11 cellular contexts compared by ENCODE assay signal in the genomic region with DNA sequence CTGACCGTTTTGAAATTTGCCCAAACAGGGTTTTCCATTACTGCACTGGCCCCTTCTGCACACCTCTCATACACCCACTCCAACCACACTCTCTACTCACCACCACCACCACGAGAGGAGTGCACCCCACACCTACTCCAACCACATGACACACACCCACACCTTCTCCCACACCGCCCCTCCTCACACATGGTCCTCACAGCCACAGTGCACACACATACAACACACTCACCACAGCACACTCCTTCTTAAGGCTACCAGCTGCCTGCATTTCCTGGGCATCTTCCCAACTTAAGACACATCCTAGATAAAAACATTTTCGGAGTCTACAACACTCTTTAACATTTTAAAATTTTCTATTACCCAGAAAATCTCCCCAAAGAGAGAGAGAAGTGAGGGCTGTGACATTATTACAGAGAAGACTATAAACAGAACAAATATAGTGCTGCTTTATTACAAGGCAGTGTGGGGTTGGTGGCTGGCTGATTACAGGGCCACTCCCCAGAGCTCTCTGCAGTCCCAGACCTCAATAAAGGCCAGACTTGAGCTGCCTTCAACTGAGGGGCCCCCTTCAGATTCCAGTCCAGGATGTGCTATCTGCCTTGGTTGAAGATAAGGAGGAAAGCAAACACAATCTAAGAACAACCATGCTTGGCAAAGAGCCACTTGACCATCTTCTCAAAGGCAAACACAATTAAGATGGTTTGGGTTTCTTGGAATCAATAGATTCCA. TPM values are rescaled to one million over a fixed set of nuclear protein-coding genes. Genes with fewer than 3 reads are reported as not detected.
DNase-seq lines count a peak whose midpoint lies in the region; ATAC-seq, FAIRE-seq and TF ChIP-seq lines count a peak whose summit lies in the region.
"Had no signal": no experiment of that assay in that cellular context is flagged by ENCODE, and none has a peak within 500 bp of the region (broad histone marks: within the 10 kb centered on the region; RNA-seq: fewer than 3 reads in every experiment).

No MANE protein-coding gene starts in this region.

- intact Hi-C loops in MCF 10A (cut with micrococcal nuclease) (loop anchor here (2.0 kb wide), 2 partner anchors 18 to 66 kb away; no protein-coding TSS in a partner anchor), breast epithelium (cut with DNase I; ENCODE audit: low total_unique reads) (no loop called here), kidney (cut with DNase I) (no loop called here)

- H3K9me3 Mint-ChIP-seq in MCF 10A (ENCODE audit: unreplicated experiment) = no peaks in the 10 kb centered on the region
- no peaks in the 10 kb centered on the region for H3K9me3 Mint-ChIP-seq in activated CD8-positive, alpha-beta T cell treated with anti-CD3 and anti-CD28 coated beads, Interleukin-2, amount 10 ng/mL, durations not matched to agents 7 days and 5 days (ENCODE audit: insufficient read depth)
- H3K9me3 Mint-ChIP-seq in stimulated activated naive CD8-positive, alpha-beta T cell treated with anti-CD3 and anti-CD28 coated beads, Interleukin-15, amount 100 ng/mL, for 72 hours = no peaks in the 10 kb centered on the region
- H3K9me3 Mint-ChIP-seq: IgD-negative memory B cell had no signal

- H3K27me3 ChIP-seq in breast epithelium = no peaks in the 10 kb centered on the region

- H3K27me3 Mint-ChIP-seq in MCF 10A (ENCODE audit: insufficient read depth, unreplicated experiment) = no peaks in the 10 kb centered on the region
- no peaks in the 10 kb centered on the region for H3K27me3 Mint-ChIP-seq in activated CD8-positive, alpha-beta T cell treated with anti-CD3 and anti-CD28 coated beads, Interleukin-2, amount 10 ng/mL, durations not matched to agents 7 days and 5 days (ENCODE audit: low read depth)
- H3K27me3 Mint-ChIP-seq in stimulated activated naive CD8-positive, alpha-beta T cell treated with anti-CD3 and anti-CD28 coated beads, Interleukin-15, amount 100 ng/mL, for 72 hours = no peaks in the 10 kb centered on the region
- H3K27me3 Mint-ChIP-seq: IgD-negative memory B cell had no signal

- no peak for TF ChIP-seq POLR2A in breast epithelium (IDR thresholded peaks at IDR 0.05)

- H3K9ac ChIP-seq in kidney (ENCODE audit: low read length in 2 of 2) = no peak overlapping the region

- TF ChIP-seq CTCF in MCF 10A (IDR thresholded peaks at IDR 0.05; ENCODE audit: unreplicated experiment) = no peak
- no peak for TF ChIP-seq CTCF in breast epithelium (IDR thresholded peaks at IDR 0.05)
- TF ChIP-seq CTCF in kidney (IDR thresholded peaks at IDR 0.05; ENCODE audit: borderline replicate concordance, extremely low read depth, insufficient read depth) = no peak
- TF ChIP-seq CTCF in coronary artery (IDR thresholded peaks at IDR 0.05) = no peak

- no peak overlapping the region for H3K4me3 ChIP-seq in breast epithelium
- H3K4me3 ChIP-seq in kidney (ENCODE audit: low read length in 2 of 2) = peak overlapping the region; percentile 32 to 40
- no peak overlapping the region for H3K4me3 ChIP-seq in coronary artery

- peak overlapping the region in 1 of 2 donors; percentile 8 for H3K27ac ChIP-seq in breast epithelium
- peak overlapping the region; percentile 65 to 76 for H3K27ac ChIP-seq in kidney (ENCODE audit: low read depth in 2 of 2, low read length in 2 of 2)
- H3K27ac ChIP-seq in coronary artery = peak overlapping the region in 1 of 2 donors; percentile 59

- H3K36me3 ChIP-seq in breast epithelium = no peaks in the 10 kb centered on the region
- H3K36me3 ChIP-seq in kidney (ENCODE audit: control insufficient read depth in 1 of 2, insufficient read depth in 2 of 2, low read length in 2 of 2) = no peaks in the 10 kb centered on the region

- no peaks in the 10 kb centered on the region for H3K9me3 ChIP-seq in breast epithelium
- no peaks in the 10 kb centered on the region for H3K9me3 ChIP-seq in kidney (ENCODE audit: control insufficient read depth in 1 of 2, low read length in 2 of 2)

- POLR2A ChIA-PET in MCF 10A (lab: Yijun Ruan, JAX) = no interaction called here
- POLR2A ChIA-PET in activated CD8-positive, alpha-beta T cell treated with anti-CD3 and anti-CD28 coated beads, Interleukin-2, amount 10 ng/mL, durations not matched to agents 7 days and 5 days (lab: Charles Lee) = no interaction called here

- peaks cover 43% of the 10 kb centered on the region for H3K4me1 Mint-ChIP-seq in MCF 10A (ENCODE audit: insufficient read depth, unreplicated experiment)
- H3K4me1 Mint-ChIP-seq in activated CD8-positive, alpha-beta T cell treated with anti-CD3 and anti-CD28 coated beads, Interleukin-2, amount 10 ng/mL, durations not matched to agents 7 days and 5 days (ENCODE audit: low read depth) = peaks cover 19% of the 10 kb centered on the region
- peaks cover 26% of the 10 kb centered on the region for H3K4me1 Mint-ChIP-seq in stimulated activated naive CD8-positive, alpha-beta T cell treated with anti-CD3 and anti-CD28 coated beads, Interleukin-15, amount 100 ng/mL, for 72 hours

- BruUV-seq in MCF 10A (replicated peaks; lab: Mats Ljungman, UMichigan) = no TSS peak

- peak overlapping the region; percentile 93 for H3K27ac Mint-ChIP-seq in MCF 10A (ENCODE audit: low read depth, unreplicated experiment)
- H3K27ac Mint-ChIP-seq in activated CD8-positive, alpha-beta T cell treated with anti-CD3 and anti-CD28 coated beads, Interleukin-2, amount 10 ng/mL, durations not matched to agents 7 days and 5 days = peak overlapping the region; percentile 21
- H3K27ac Mint-ChIP-seq in stimulated activated naive CD8-positive, alpha-beta T cell treated with anti-CD3 and anti-CD28 coated beads, Interleukin-15, amount 100 ng/mL, for 72 hours = peak overlapping the region in 1 of 2 donors; percentile 16
- H3K27ac Mint-ChIP-seq: IgD-negative memory B cell had no signal

- H3K4me1 ChIP-seq in breast epithelium (peaks cover 0 to 3% of the 10 kb centered on the region in 2 donors), kidney (ENCODE audit: control insufficient read depth in 1 of 2, insufficient read depth in 1 of 2, low read depth in 1 of 2, low read length in 2 of 2) (peaks cover 30 to 42% of the 10 kb centered on the region in 2 donors)

- DNase-seq in MCF 10A (ENCODE audit: unreplicated experiment) (no peak), breast epithelium (ENCODE audit: low spot score in 2 of 2) (no peak), kidney (no peak), coronary artery (ENCODE audit: low spot score) (no peak)
- peak; percentile 29 for DNase-seq in activated CD8-positive, alpha-beta T cell treated with anti-CD3 and anti-CD28 coated beads, Interleukin-2, amount 10 ng/mL, durations not matched to agents 7 days and 5 days
- no peak for DNase-seq in stimulated activated naive CD8-positive, alpha-beta T cell treated with anti-CD3 and anti-CD28 coated beads, Interleukin-15, amount 100 ng/mL, for 72 hours
- DNase-seq: NCI-H526 had no signal

- FAIRE-seq in kidney (lab: Jason Lieb, UNC) = no peak
- FAIRE-seq: colon had no signal

- H3K36me3 Mint-ChIP-seq in MCF 10A (ENCODE audit: insufficient read depth, unreplicated experiment) = no peaks in the 10 kb centered on the region
- H3K36me3 Mint-ChIP-seq in activated CD8-positive, alpha-beta T cell treated with anti-CD3 and anti-CD28 coated beads, Interleukin-2, amount 10 ng/mL, durations not matched to agents 7 days and 5 days (ENCODE audit: low read depth) = peaks cover 2% of the 10 kb centered on the region

- ATAC-seq in activated CD8-positive, alpha-beta T cell treated with anti-CD3 and anti-CD28 coated beads, Interleukin-2, amount 10 ng/mL, durations not matched to agents 7 days and 5 days = peak; percentile 53
- peak; percentile 67 for ATAC-seq in stimulated activated naive CD8-positive, alpha-beta T cell treated with anti-CD3 and anti-CD28 coated beads, Interleukin-15, amount 100 ng/mL, for 72 hours
- ATAC-seq in HG02610 (IDR thresholded peaks at IDR 0.05; ENCODE audit: unreplicated experiment) = no peak
- no peak for ATAC-seq in GM18861 (IDR thresholded peaks at IDR 0.05; ENCODE audit: unreplicated experiment)

- CTCF ChIA-PET in MCF 10A (lab: Yijun Ruan, JAX) = interaction anchor here (0.6 to 9.6 kb wide), 9 partner anchors 29 to 420 kb away, joined by 3 to 112 read pairs (median 4); partner anchors contain the start of gene CFAP65
- CTCF ChIA-PET in activated CD8-positive, alpha-beta T cell treated with anti-CD3 and anti-CD28 coated beads, Interleukin-2, amount 10 ng/mL, durations not matched to agents 7 days and 5 days (lab: Charles Lee) = interaction anchor here (1.1 to 7.2 kb wide), 5 partner anchors 20 to 95 kb away, joined by 3 to 76 read pairs (median 14); partner anchors contain the start of gene IHH

- H3K4me3 Mint-ChIP-seq in MCF 10A (ENCODE audit: unreplicated experiment) = peak overlapping the region; percentile 33
- H3K4me3 Mint-ChIP-seq in activated CD8-positive, alpha-beta T cell treated with anti-CD3 and anti-CD28 coated beads, Interleukin-2, amount 10 ng/mL, durations not matched to agents 7 days and 5 days = no peak overlapping the region
- H3K4me3 Mint-ChIP-seq in stimulated activated naive CD8-positive, alpha-beta T cell treated with anti-CD3 and anti-CD28 coated beads, Interleukin-15, amount 100 ng/mL, for 72 hours = no peak overlapping the region
- H3K4me3 Mint-ChIP-seq: IgD-negative memory B cell had no signal

RNA-seq across cellular contexts. Expression of gene NHEJ1, which starts 36.1 kb away (rescaled TPM):
- total RNA-seq in MCF 10A (2022) = 7.5 and 11.5 TPM in 2 replicates
- 10 to 100 TPM; 13.4 to 19.8 (median 17.6) TPM for total RNA-seq in breast epithelium
- total RNA-seq in activated CD8-positive, alpha-beta T cell treated with anti-CD3 and anti-CD28 coated beads, Interleukin-2, amount 10 ng/mL, durations not matched to agents 7 days and 5 days = 10 to 100 TPM; 19.1 to 23.1 TPM
- total RNA-seq in kidney = 17.5 TPM
- 17.7 TPM for polyA plus RNA-seq in kidney (ENCODE audit: insufficient read depth, low read depth, low replicate concordance)

RNA-seq across cellular contexts. Expression of gene SLC23A3, which starts 45.3 kb away (rescaled TPM):
- total RNA-seq in MCF 10A (2022) = 1.7 and 2.6 TPM in 2 replicates
- 1 to 10 TPM in 2 of 3 donors, under 1 TPM in 1; 0.48 to 3.4 (median 2.0) TPM for total RNA-seq in breast epithelium
- 1 to 10 TPM; 2.0 to 2.2 TPM for total RNA-seq in activated CD8-positive, alpha-beta T cell treated with anti-CD3 and anti-CD28 coated beads, Interleukin-2, amount 10 ng/mL, durations not matched to agents 7 days and 5 days
- total RNA-seq in kidney = 2.8 TPM
- polyA plus RNA-seq in kidney (ENCODE audit: insufficient read depth, low read depth, low replicate concordance) = 10.9 TPM

RNA-seq across cellular contexts. Expression of gene CNPPD1, which starts 52.2 kb away (rescaled TPM):
- 33.9 and 39.1 TPM in 2 replicates for total RNA-seq in MCF 10A (2022)
- 10 to 100 TPM; 37.0 to 60.3 (median 37.2) TPM for total RNA-seq in breast epithelium
- total RNA-seq in activated CD8-positive, alpha-beta T cell treated with anti-CD3 and anti-CD28 coated beads, Interleukin-2, amount 10 ng/mL, durations not matched to agents 7 days and 5 days = 10 to 100 TPM; 75.1 to 81.4 TPM
- 97.5 TPM for total RNA-seq in kidney
- 131 TPM for polyA plus RNA-seq in kidney (ENCODE audit: insufficient read depth, low read depth, low replicate concordance)

RNA-seq across cellular contexts. Expression of gene RETREG2, which starts 53.5 kb away (rescaled TPM):
- 49.3 and 64.5 TPM in 2 replicates for total RNA-seq in MCF 10A (2022)
- total RNA-seq in breast epithelium = 10 to 100 TPM; 58.7 to 79.7 (median 66.3) TPM
- 100 to 1,000 TPM; 104 to 111 TPM for total RNA-seq in activated CD8-positive, alpha-beta T cell treated with anti-CD3 and anti-CD28 coated beads, Interleukin-2, amount 10 ng/mL, durations not matched to agents 7 days and 5 days
- 106 TPM for total RNA-seq in kidney
- 112 TPM for polyA plus RNA-seq in kidney (ENCODE audit: insufficient read depth, low read depth, low replicate concordance)

Comparison
In these comparisons a context has a peak if more than half of its experiments do, and no peak if none do; other contexts are left out.
1. H3K4me3 ChIP-seq: peak in kidney (2 of 2); none in breast epithelium (0 of 3) and coronary artery (single experiment).
2. ATAC-seq: peak in activated CD8-positive, alpha-beta T cell treated with anti-CD3 and anti-CD28 coated beads, Interleukin-2, amount 10 ng/mL, durations not matched to agents 7 days and 5 days (single experiment) and stimulated activated naive CD8-positive, alpha-beta T cell treated with anti-CD3 and anti-CD28 coated beads, Interleukin-15, amount 100 ng/mL, for 72 hours (single experiment); none in HG02610 (single experiment) and GM18861 (single experiment).